Comparison of ENCODE assay signal across 15 cellular contexts in genomic region chr1:21299007-21299406, GRCh38. TPM values are rescaled to one million over a fixed set of nuclear protein-coding genes. Genes with fewer than 3 reads are reported as not detected.
DNase-seq lines count a peak whose midpoint lies in the region; ATAC-seq, FAIRE-seq and TF ChIP-seq lines count a peak whose summit lies in the region.
"Had no signal": no experiment of that assay in that cellular context is flagged by ENCODE, and none has a peak within 500 bp of the region (broad histone marks: within the 10 kb centered on the region; RNA-seq: fewer than 3 reads in every experiment).

No MANE protein-coding gene starts in this region.

- H3K4me1 ChIP-seq in prostate gland (replicated peaks) (no peaks in the 10 kb centered on the region), SK-N-SH (ENCODE audit: control insufficient read depth in 1 of 2, insufficient read depth in 2 of 2, low read depth in 1 of 2, low read length in 1 of 2) (peaks cover 16 to 36% of the 10 kb centered on the region in 2 experiments)

- CTCF ChIA-PET in SK-N-SH (lab: Yijun Ruan, JAX): interaction anchor here (0.8 to 3.3 kb wide), 9 partner anchors 8 to 72 kb away, joined by 3 to 17 read pairs (median 6); partner anchors contain the start of gene ECE1

- H3K27ac Mint-ChIP-seq in activated T-cell treated with anti-CD3 and anti-CD28 coated beads, Interleukin-2, amount 50 U/mL, for 72 hours: peak overlapping the region; percentile 93
- peak overlapping the region; percentile 77 for H3K27ac Mint-ChIP-seq in activated naive CD8-positive, alpha-beta T cell treated with anti-CD3 and anti-CD28 coated beads, Interleukin-2, amount 50 U/mL, for 24 hours
- H3K27ac Mint-ChIP-seq in osteocyte (ENCODE audit: unreplicated experiment): peak overlapping the region; percentile 63
- H3K27ac Mint-ChIP-seq: mesothelial cell of epicardium had no signal

- ATAC-seq in activated T-cell treated with anti-CD3 and anti-CD28 coated beads, Interleukin-2, amount 50 U/mL, for 72 hours (replicated peaks in 1 of 2): peak in 1 of 2 donors; percentile 2
- ATAC-seq in activated naive CD8-positive, alpha-beta T cell treated with anti-CD3 and anti-CD28 coated beads, Interleukin-2, amount 50 U/mL, for 24 hours: no peak

- peak in 1 of 2 donors; percentile 31 for DNase-seq in activated T-cell treated with anti-CD3 and anti-CD28 coated beads, Interleukin-2, amount 50 U/mL, for 72 hours
- no peak for DNase-seq in activated T-cell treated with anti-CD3 and anti-CD28 coated beads, Interleukin-2, amount 50 U/mL, for 1 hour
- peak; percentile 29 for DNase-seq in NCI-H748 (lab: John Stamatoyannopoulos, UW; ENCODE audit: unreplicated experiment)
- no peak for DNase-seq in activated naive CD8-positive, alpha-beta T cell treated with anti-CD3 and anti-CD28 coated beads, Interleukin-2, amount 50 U/mL, for 24 hours
- no peak for DNase-seq in osteocyte (ENCODE audit: extremely low spot score, unreplicated experiment)
- no peak for DNase-seq in prostate gland (ENCODE audit: low spot score)
- DNase-seq in SK-N-SH: no peak
- DNase-seq in D721Med (ENCODE audit: insufficient read length, low spot score): no peak
- DNase-seq: GOT3, hippocampal formation, NCI-H2171 treated with DMSO at 0.1 percent for 48 hours, SHP77, trophoblast cell had no signal

- H3K9me3 ChIP-seq in prostate gland (no peaks in the 10 kb centered on the region), SK-N-SH (no peaks in the 10 kb centered on the region)

- peaks cover 72% of the 10 kb centered on the region for H3K4me1 Mint-ChIP-seq in activated T-cell treated with anti-CD3 and anti-CD28 coated beads, Interleukin-2, amount 50 U/mL, for 72 hours (ENCODE audit: low read depth)
- H3K4me1 Mint-ChIP-seq in activated naive CD8-positive, alpha-beta T cell treated with anti-CD3 and anti-CD28 coated beads, Interleukin-2, amount 50 U/mL, for 24 hours: peaks cover 87% of the 10 kb centered on the region
- H3K4me1 Mint-ChIP-seq in osteocyte (ENCODE audit: unreplicated experiment): peaks cover 78% of the 10 kb centered on the region

- H3K36me3 Mint-ChIP-seq in activated T-cell treated with anti-CD3 and anti-CD28 coated beads, Interleukin-2, amount 50 U/mL, for 72 hours (ENCODE audit: insufficient read depth in 2 of 2): peaks cover 3 to 4% of the 10 kb centered on the region in 2 donors
- peaks cover 18% of the 10 kb centered on the region for H3K36me3 Mint-ChIP-seq in activated naive CD8-positive, alpha-beta T cell treated with anti-CD3 and anti-CD28 coated beads, Interleukin-2, amount 50 U/mL, for 24 hours (ENCODE audit: low read depth)
- peaks cover 6% of the 10 kb centered on the region for H3K36me3 Mint-ChIP-seq in osteocyte (ENCODE audit: unreplicated experiment)
- H3K36me3 Mint-ChIP-seq: mesothelial cell of epicardium had no signal

- H3K36me3 ChIP-seq in prostate gland: no peaks in the 10 kb centered on the region
- no peaks in the 10 kb centered on the region for H3K36me3 ChIP-seq in SK-N-SH (replicated peaks in 1 of 2; ENCODE audit: control insufficient read depth in 1 of 2, insufficient read depth in 2 of 2, low read length in 1 of 2)

- TF ChIP-seq RAD21 in SK-N-SH (IDR thresholded peaks at IDR 0.05; ENCODE audit: low read length): no peak

- H3K27me3 Mint-ChIP-seq in activated T-cell treated with anti-CD3 and anti-CD28 coated beads, Interleukin-2, amount 50 U/mL, for 72 hours (ENCODE audit: low read depth): no peaks in the 10 kb centered on the region
- H3K27me3 Mint-ChIP-seq in activated naive CD8-positive, alpha-beta T cell treated with anti-CD3 and anti-CD28 coated beads, Interleukin-2, amount 50 U/mL, for 24 hours: no peaks in the 10 kb centered on the region
- no peaks in the 10 kb centered on the region for H3K27me3 Mint-ChIP-seq in osteocyte (ENCODE audit: unreplicated experiment)

- H3K4me2 ChIP-seq in SK-N-SH: no peak overlapping the region

- TF ChIP-seq POLR2A in prostate gland (IDR thresholded peaks at IDR 0.05): no peak

- no peak for TF ChIP-seq EP300 in SK-N-SH (IDR thresholded peaks at IDR 0.05; ENCODE audit: borderline replicate concordance in 1 of 2, low read depth in 1 of 2, low read length in 1 of 2)

- no peak overlapping the region for H3K9ac ChIP-seq in SK-N-SH

- intact Hi-C loops in prostate gland (cut with DNase I): no loop called here

- H4K20me1 ChIP-seq in SK-N-SH (ENCODE audit: insufficient read depth): no peaks in the 10 kb centered on the region

- H3K27ac ChIP-seq in prostate gland (no peak overlapping the region), SK-N-SH (ENCODE audit: low read depth in 2 of 2, low read length in 1 of 2) (no peak overlapping the region)

- H3K9me2 ChIP-seq in SK-N-SH: no peaks in the 10 kb centered on the region

- no peak overlapping the region for H2AFZ ChIP-seq in SK-N-SH (ENCODE audit: low read depth)

- peak overlapping the region; percentile 25 to 64 for H3K4me3 Mint-ChIP-seq in activated T-cell treated with anti-CD3 and anti-CD28 coated beads, Interleukin-2, amount 50 U/mL, for 72 hours
- H3K4me3 Mint-ChIP-seq in activated naive CD8-positive, alpha-beta T cell treated with anti-CD3 and anti-CD28 coated beads, Interleukin-2, amount 50 U/mL, for 24 hours: peak overlapping the region; percentile 3
- no peak overlapping the region for H3K4me3 Mint-ChIP-seq in osteocyte (ENCODE audit: unreplicated experiment)
- H3K4me3 Mint-ChIP-seq: mesothelial cell of epicardium had no signal

- no peaks in the 10 kb centered on the region for H3K27me3 ChIP-seq in prostate gland (replicated peaks; ENCODE audit: insufficient read depth)
- H3K27me3 ChIP-seq in SK-N-SH (ENCODE audit: insufficient read depth): no peaks in the 10 kb centered on the region

- H3F3A ChIP-seq in SK-N-SH (replicated peaks; ENCODE audit: insufficient read depth): peaks cover 4% of the 10 kb centered on the region

- TF ChIP-seq CTCF in osteocyte (IDR thresholded peaks at IDR 0.05): no peak
- no peak for TF ChIP-seq CTCF in prostate gland (IDR thresholded peaks at IDR 0.05)
- TF ChIP-seq CTCF in SK-N-SH (IDR thresholded peaks at IDR 0.05): no peak
- no peak for TF ChIP-seq CTCF in D721Med (IDR thresholded peaks at IDR 0.05; ENCODE audit: insufficient read depth, missing control alignments)

- POLR2A ChIA-PET in SK-N-SH (lab: Yijun Ruan, JAX): interaction anchor here (0.8 kb wide), 1 partner anchor 36 kb away, joined by 3 read pairs; no protein-coding TSS in a partner anchor

- no peaks in the 10 kb centered on the region for H3K9me3 Mint-ChIP-seq in activated T-cell treated with anti-CD3 and anti-CD28 coated beads, Interleukin-2, amount 50 U/mL, for 72 hours
- H3K9me3 Mint-ChIP-seq in activated naive CD8-positive, alpha-beta T cell treated with anti-CD3 and anti-CD28 coated beads, Interleukin-2, amount 50 U/mL, for 24 hours: no peaks in the 10 kb centered on the region
- H3K9me3 Mint-ChIP-seq in osteocyte (ENCODE audit: unreplicated experiment): no peaks in the 10 kb centered on the region
- H3K9me3 Mint-ChIP-seq: mesothelial cell of epicardium had no signal

- no peak for FAIRE-seq in D721Med (lab: Jason Lieb, UNC)
- FAIRE-seq: endothelial cell of umbilical vein had no signal

- peaks cover 6% of the 10 kb centered on the region; the same call in 1 of the 2 replicates for H3K79me2 ChIP-seq in SK-N-SH (ENCODE audit: insufficient read depth)

- H3K4me3 ChIP-seq in prostate gland (no peak overlapping the region), SK-N-SH (ENCODE audit: low read depth in 2 of 2, low read length in 1 of 2) (no peak overlapping the region)

- WGBS in prostate gland: 85% methylated on average over 3 of the region's 3 CpGs
- 86% methylated on average over 3 of the region's 3 CpGs for WGBS in SK-N-SH (ENCODE audit: low lambda C conversion rate)

TF ChIP-seq in SK-N-SH, 30 proteins besides CTCF, POLR2A, EP300 and RAD21:
- TF ChIP-seq NFIC (IDR thresholded peaks at IDR 0.05; ENCODE audit: borderline replicate concordance): no peak
- no peak for TF ChIP-seq MXI1 (IDR thresholded peaks at IDR 0.05; ENCODE audit: low read depth, low read length)

RNA-seq across cellular contexts. Expression of gene ECE1, which starts 8.7 kb away (rescaled TPM):
- total RNA-seq in activated T-cell treated with anti-CD3 and anti-CD28 coated beads, Interleukin-2, amount 50 U/mL, for 72 hours: 100 to 1,000 TPM; 159 to 193 TPM
- total RNA-seq in osteocyte (217 and 236 TPM in 2 replicates), prostate gland (100 to 1,000 TPM; 113 to 146 TPM)
- 62.3 and 96.6 TPM in 2 replicates for polyA plus RNA-seq in SK-N-SH (2012; rRNA removed)
- 48.1 and 60.4 TPM in 2 replicates for polyA plus RNA-seq in SK-N-SH (2012; cell fraction: cytosol; rRNA removed)
- polyA plus RNA-seq in SK-N-SH (2012; cell fraction: nucleus; rRNA removed): 53.0 and 69.9 TPM in 2 replicates
